ENCODE assay signal across 23 cellular contexts in the genomic region with DNA sequence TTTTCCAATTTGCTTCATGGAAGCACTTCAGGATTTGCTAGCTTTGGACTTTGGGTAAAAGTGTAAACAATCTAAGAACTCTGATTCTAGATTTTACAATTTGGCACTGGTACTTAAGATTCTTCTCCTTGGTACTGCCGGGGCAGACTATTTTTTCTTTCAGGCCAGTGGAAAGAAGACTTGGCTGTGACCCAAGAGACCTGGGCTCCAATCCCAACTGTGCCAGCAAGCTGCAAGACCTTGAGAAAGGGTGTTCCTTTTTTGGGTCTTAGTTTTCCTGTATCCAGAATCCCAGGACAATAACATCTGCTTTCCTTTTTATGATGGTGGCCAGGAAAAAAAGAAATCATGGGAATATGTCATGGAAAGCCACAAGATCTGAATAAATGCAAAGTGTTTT.
"Had no signal": no experiment of that assay in that cellular context is flagged by ENCODE, and none has a peak within 500 bp of the region (broad histone marks: within the 10 kb centered on the region; RNA-seq: fewer than 3 reads in every experiment).

No MANE protein-coding gene starts in this region.

- H3K4me1 ChIP-seq: ascending aorta, gastroesophageal sphincter, pancreas, psoas muscle, sigmoid colon, tibial artery had no signal

- H3K4me2 ChIP-seq: smooth muscle cell had no signal

- H3K4me3 ChIP-seq: ascending aorta, gastroesophageal sphincter, pancreas, psoas muscle, sigmoid colon, smooth muscle cell, stomach, tibial artery had no signal

- H3K27me3 ChIP-seq: ascending aorta, pancreas, sigmoid colon had no signal

- ATAC-seq: activated CD4-positive, CD25-positive, alpha-beta regulatory T cell treated with anti-CD3 and anti-CD28 coated beads, Interleukin-2, amount 50 U/mL, for 24 hours; gastroesophageal sphincter; left cardiac atrium; left ventricle myocardium superior; pancreas; psoas muscle; stimulated activated naive B cell treated with anti-CD40 and anti-IgM and Interleukin-4, amounts not matched to agents 10 μg/mL and 1 μg/mL and 100 μg/mL, for 72 hours had no signal

- H3K27ac ChIP-seq: ascending aorta, gastroesophageal sphincter, pancreas, psoas muscle, sigmoid colon, stomach, tibial artery, VCaP had no signal

- H3K9me3 ChIP-seq: ascending aorta, gastroesophageal sphincter, pancreas, psoas muscle, sigmoid colon, stomach, tibial artery had no signal

- DNase-seq: activated CD4-positive, alpha-beta T cell treated with anti-CD3 and anti-CD28 coated beads for 48 hours; activated CD4-positive, alpha-beta T cell treated with anti-CD3 and anti-CD28 coated beads, Interleukin-2, amount 50 U/mL, for 48 hours; activated CD8-positive, alpha-beta memory T cell treated with anti-CD3 and anti-CD28 coated beads for 24 hours; activated effector memory CD4-positive, alpha-beta T cell treated with anti-CD3 and anti-CD28 coated beads, Interleukin-2, amount 50 U/mL, for 16 hours; activated naive CD4-positive, alpha-beta T cell treated with anti-CD3 and anti-CD28 coated beads for 36 hours; activated naive CD8-positive, alpha-beta T cell treated with anti-CD3 and anti-CD28 coated beads for 36 hours; activated T-cell treated with anti-CD3 and anti-CD28 coated beads, Interleukin-2, amount 50 U/mL, for 1 hour; left cardiac atrium; left ventricle myocardium superior; naive B cell; psoas muscle; sigmoid colon; stimulated activated CD4-positive, alpha-beta T cell treated with anti-CD3 and anti-CD28 coated beads, Interleukin-1b, Interleukin-23, amount 100 ng/mL, for 48 hours; stimulated activated naive B cell treated with anti-CD40 and anti-IgM and Interleukin-4, amounts not matched to agents 10 μg/mL and 1 μg/mL and 100 μg/mL, for 72 hours; stomach; T-helper 9 cell; tibial artery had no signal

- H3K36me3 ChIP-seq: ascending aorta, gastroesophageal sphincter, pancreas, sigmoid colon, stomach, tibial artery had no signal
